In genomic region chr15:95680693-95681092, GRCh38 we compare ENCODE assay signal across 1 cellular context.
TF ChIP-seq lines count a peak whose summit lies in the region.

No MANE protein-coding gene starts in this region.

TF ChIP-seq in IMR-90, 13 proteins besides CTCF, POLR2A, EP300 and RAD21 (continued from another document):
- TF ChIP-seq MAFK (IDR thresholded peaks at IDR 0.05; ENCODE audit: low read depth, low read length), result no peak
